ENCODE assay signal across 22 cellular contexts in genomic region chr5:3639175-3639574, GRCh38. TPM values are rescaled to one million over a fixed set of nuclear protein-coding genes. Genes with fewer than 3 reads are reported as not detected.
"Had no signal": no experiment of that assay in that cellular context is flagged by ENCODE, and none has a peak within 500 bp of the region (broad histone marks: within the 10 kb centered on the region; RNA-seq: fewer than 3 reads in every experiment).

No MANE protein-coding gene starts in this region.

- DNase-seq: colonic mucosa; dermis blood vessel endothelial cell; erythroblast; foreskin keratinocyte; head of caudate nucleus; islet precursor cell; mammary epithelial cell; naive B cell; psoas muscle; retina; right lobe of liver; stimulated activated CD4-positive, alpha-beta T cell treated with anti-CD3 and anti-CD28 coated beads, Interleukin-2, amount 100 ng/mL, for 24 hours; stimulated activated CD4-positive, alpha-beta T cell treated with anti-CD3 and anti-CD28 coated beads, Interleukin-4, amount 100 ng/mL, for 4 hours; stimulated activated naive B cell treated with anti-CD40 and anti-IgM and Interleukin-4, amounts not matched to agents 10 μg/mL and 1 μg/mL and 100 μg/mL, for 72 hours; stomach; substantia nigra; transverse colon had no signal

- H3K4me1 ChIP-seq: colonic mucosa, foreskin keratinocyte, psoas muscle, right lobe of liver, stomach, transverse colon had no signal

- H3K27me3 ChIP-seq: colonic mucosa, foreskin keratinocyte, hepatocyte, right lobe of liver, transverse colon had no signal

- ATAC-seq: foreskin keratinocyte; left lobe of liver; psoas muscle; right lobe of liver; stimulated activated naive B cell treated with anti-CD40 and anti-IgM and Interleukin-4, amounts not matched to agents 10 μg/mL and 1 μg/mL and 100 μg/mL, for 72 hours had no signal

- H3K9me3 ChIP-seq: colonic mucosa, psoas muscle, right lobe of liver, thoracic aorta, transverse colon had no signal

- H3K4me3 ChIP-seq: colonic mucosa, hepatocyte, psoas muscle, right lobe of liver, stomach, thoracic aorta, transverse colon had no signal

- H3K27ac ChIP-seq: colonic mucosa, foreskin keratinocyte, hepatocyte, psoas muscle, right lobe of liver, stomach, thoracic aorta, transverse colon had no signal

- H3K36me3 ChIP-seq: colonic mucosa, right lobe of liver, stomach, thoracic aorta, transverse colon had no signal

- H3K4me2 ChIP-seq: hepatocyte had no signal

- H2AFZ ChIP-seq: hepatocyte had no signal

RNA-seq across cellular contexts. Expression of gene IRX1, which starts 43.5 kb away (rescaled TPM):
- total RNA-seq: colonic mucosa, endothelial cell of umbilical vein, left lobe of liver, psoas muscle, right lobe of liver, stomach, transverse colon, ureter had no signal
- polyA plus RNA-seq: endothelial cell of umbilical vein, psoas muscle had no signal
